ENCODE assay signal across 1 cellular context in genomic region chr1:246159290-246160227, GRCh38.
TF ChIP-seq lines count a peak whose summit lies in the region.

No MANE protein-coding gene starts in this region.

TF ChIP-seq in K562, 482 proteins besides CTCF, POLR2A, EP300 and RAD21 (continued from another document):
- TF ChIP-seq, protein P1, sequence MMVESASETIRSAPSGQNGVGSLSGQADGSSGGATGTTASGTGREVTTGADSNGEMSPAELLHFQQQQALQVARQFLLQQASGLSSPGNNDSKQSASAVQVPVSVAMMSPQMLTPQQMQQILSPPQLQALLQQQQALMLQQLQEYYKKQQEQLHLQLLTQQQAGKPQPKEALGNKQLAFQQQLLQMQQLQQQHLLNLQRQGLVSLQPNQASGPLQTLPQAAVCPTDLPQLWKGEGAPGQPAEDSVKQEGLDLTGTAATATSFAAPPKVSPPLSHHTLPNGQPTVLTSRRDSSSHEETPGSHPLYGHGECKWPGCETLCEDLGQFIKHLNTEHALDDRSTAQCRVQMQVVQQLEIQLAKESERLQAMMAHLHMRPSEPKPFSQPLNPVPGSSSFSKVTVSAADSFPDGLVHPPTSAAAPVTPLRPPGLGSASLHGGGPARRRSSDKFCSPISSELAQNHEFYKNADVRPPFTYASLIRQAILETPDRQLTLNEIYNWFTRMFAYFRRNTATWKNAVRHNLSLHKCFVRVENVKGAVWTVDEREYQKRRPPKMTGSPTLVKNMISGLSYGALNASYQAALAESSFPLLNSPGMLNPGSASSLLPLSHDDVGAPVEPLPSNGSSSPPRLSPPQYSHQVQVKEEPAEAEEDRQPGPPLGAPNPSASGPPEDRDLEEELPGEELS (CRISPR knock-in tag; IDR thresholded peaks at IDR 0.05; ENCODE audit: borderline replicate concordance) = no peak
